2 cellular contexts compared by ENCODE assay signal in genomic region chr3:171967137-171967783, GRCh38.
TF ChIP-seq lines count a peak whose summit lies in the region.

No MANE protein-coding gene starts in this region.

TF ChIP-seq in IMR-90, 13 proteins besides CTCF, POLR2A, EP300 and RAD21 (continued from another document):
- TF ChIP-seq SMC3 (IDR thresholded peaks at IDR 0.05; ENCODE audit: low read depth, low read length) (peak; percentile 6; the same call in 1 of the 2 replicates), NFE2L2 (IDR thresholded peaks at IDR 0.05; ENCODE audit: low read depth, low read length) (peak; percentile 29; the same call in 1 of the 2 replicates), MAFK (IDR thresholded peaks at IDR 0.05; ENCODE audit: low read depth, low read length) (no peak)

TF ChIP-seq in HepG2, 621 proteins besides CTCF, POLR2A, EP300 and RAD21 (continued from another document and continues in another):
- TF ChIP-seq SKIL (CRISPR knock-in tag; IDR thresholded peaks at IDR 0.05; ENCODE audit: borderline replicate concordance): peak; percentile 87
- peak; percentile 99 for TF ChIP-seq RARA (CRISPR knock-in tag; IDR thresholded peaks at IDR 0.05)
- TF ChIP-seq PATZ1 (CRISPR knock-in tag; IDR thresholded peaks at IDR 0.05): peak; percentile 82
- TF ChIP-seq DR1 (CRISPR knock-in tag; IDR thresholded peaks at IDR 0.05): no peak
- no peak for TF ChIP-seq ZNF343 (CRISPR knock-in tag; IDR thresholded peaks at IDR 0.05)
- no peak for TF ChIP-seq TSC22D2 (CRISPR knock-in tag; IDR thresholded peaks at IDR 0.05; ENCODE audit: borderline replicate concordance)
- 0 out of 2 replicates have a peak, but pooled peaks have one; percentile 70 for TF ChIP-seq MIER2 (CRISPR knock-in tag; IDR thresholded peaks at IDR 0.05)
- no peak for TF ChIP-seq PTBP1 (IDR thresholded peaks at IDR 0.05; ENCODE audit: low read depth, low read length, poor library complexity, severe bottlenecking)
- no peak for TF ChIP-seq ETV6 (CRISPR knock-in tag; conservative IDR thresholded peaks at IDR 0.05)
- TF ChIP-seq ZNF503 (CRISPR knock-in tag; IDR thresholded peaks at IDR 0.05): peak; percentile 87
- peak; percentile 94 for TF ChIP-seq THRA (CRISPR knock-in tag; IDR thresholded peaks at IDR 0.05; ENCODE audit: borderline replicate concordance)
- no peak for TF ChIP-seq ZNF234 (CRISPR knock-in tag; conservative IDR thresholded peaks at IDR 0.05)
- TF ChIP-seq CSRNP2 (CRISPR knock-in tag; conservative IDR thresholded peaks at IDR 0.05; ENCODE audit: low read depth): no peak
- no peak for TF ChIP-seq ZZZ3 (CRISPR knock-in tag; IDR thresholded peaks at IDR 0.05; ENCODE audit: borderline replicate concordance)
- peak; percentile 83 for TF ChIP-seq KLF6 (CRISPR knock-in tag; IDR thresholded peaks at IDR 0.05)
- TF ChIP-seq SP5 (CRISPR knock-in tag; IDR thresholded peaks at IDR 0.05; ENCODE audit: borderline replicate concordance, low read depth): peak; percentile 39; the same call in 1 of the 2 replicates
- TF ChIP-seq ZNF331 (CRISPR knock-in tag; IDR thresholded peaks at IDR 0.05): peak; percentile 92; the same call in 1 of the 2 replicates
- TF ChIP-seq ZNF703 (CRISPR knock-in tag; IDR thresholded peaks at IDR 0.05; ENCODE audit: borderline replicate concordance): 0 out of 2 replicates have a peak, but pooled peaks have one; percentile 51
- TF ChIP-seq ZNF510 (CRISPR knock-in tag; IDR thresholded peaks at IDR 0.05; ENCODE audit: low read depth): peak; percentile 57; the same call in 1 of the 2 replicates
- peak; percentile 88 for TF ChIP-seq KDM1A (CRISPR knock-in tag; IDR thresholded peaks at IDR 0.05)
- TF ChIP-seq HNRNPK (IDR thresholded peaks at IDR 0.05; ENCODE audit: low read depth, low read length, poor library complexity, severe bottlenecking): no peak
- no peak for TF ChIP-seq ZNF598 (CRISPR knock-in tag; IDR thresholded peaks at IDR 0.05; ENCODE audit: borderline replicate concordance)
- no peak for TF ChIP-seq ZNF230 (CRISPR knock-in tag; IDR thresholded peaks at IDR 0.05)
- peak; percentile 83 for TF ChIP-seq HDAC1 (CRISPR knock-in tag; IDR thresholded peaks at IDR 0.05)
- peak; percentile 94; the same call in 1 of the 2 replicates for TF ChIP-seq ZSCAN5A (CRISPR knock-in tag; IDR thresholded peaks at IDR 0.05; ENCODE audit: borderline replicate concordance)
- peak; percentile 62; the same call in 1 of the 2 replicates for TF ChIP-seq ZNF264 (CRISPR knock-in tag; IDR thresholded peaks at IDR 0.05)
- TF ChIP-seq GTF2F1 (IDR thresholded peaks at IDR 0.05; ENCODE audit: low read length): no peak
- no peak for TF ChIP-seq HBP1 (CRISPR knock-in tag; IDR thresholded peaks at IDR 0.05; ENCODE audit: low read depth)
- TF ChIP-seq POGZ (CRISPR knock-in tag; IDR thresholded peaks at IDR 0.05): peak; percentile 95
- TF ChIP-seq ZBTB21 (CRISPR knock-in tag; IDR thresholded peaks at IDR 0.05): peak; percentile 91
- TF ChIP-seq IKZF5 (CRISPR knock-in tag; IDR thresholded peaks at IDR 0.05): peak; percentile 94; the same call in 1 of the 2 replicates
- no peak for TF ChIP-seq ZNF572 (CRISPR knock-in tag; IDR thresholded peaks at IDR 0.05)
- TF ChIP-seq TCF12 (IDR thresholded peaks at IDR 0.05): no peak
- 0 out of 2 replicates have a peak, but pooled peaks have one; percentile 51 for TF ChIP-seq TCF12 (CRISPR knock-in tag; IDR thresholded peaks at IDR 0.05)
- TF ChIP-seq NFYC (CRISPR knock-in tag; IDR thresholded peaks at IDR 0.05): no peak
- no peak for TF ChIP-seq SATB2 (CRISPR knock-in tag; IDR thresholded peaks at IDR 0.05)
- TF ChIP-seq NBN (conservative IDR thresholded peaks at IDR 0.05): no peak
- 0 out of 2 replicates have a peak, but pooled peaks have one; percentile 39 for TF ChIP-seq SNAPC2 (CRISPR knock-in tag; IDR thresholded peaks at IDR 0.05)
- TF ChIP-seq ZBTB1 (CRISPR knock-in tag; IDR thresholded peaks at IDR 0.05; ENCODE audit: borderline replicate concordance): no peak
- TF ChIP-seq ZNF577 (CRISPR knock-in tag; IDR thresholded peaks at IDR 0.05; ENCODE audit: borderline replicate concordance, low read depth): no peak
- no peak for TF ChIP-seq U2AF2 (IDR thresholded peaks at IDR 0.05; ENCODE audit: low read depth, low read length)
- TF ChIP-seq ZNF672 (CRISPR knock-in tag; IDR thresholded peaks at IDR 0.05): no peak
- TF ChIP-seq ZMAT5 (CRISPR knock-in tag; IDR thresholded peaks at IDR 0.05; ENCODE audit: borderline replicate concordance, low read depth): no peak
- TF ChIP-seq HES4 (CRISPR knock-in tag; IDR thresholded peaks at IDR 0.05; ENCODE audit: borderline replicate concordance): no peak
- TF ChIP-seq RFX5 (IDR thresholded peaks at IDR 0.05; ENCODE audit: low read depth, low read length): no peak; the same call in 1 of the 2 replicates
- TF ChIP-seq KLF11 (CRISPR knock-in tag; IDR thresholded peaks at IDR 0.05): no peak
- no peak for TF ChIP-seq ZNF180 (CRISPR knock-in tag; IDR thresholded peaks at IDR 0.05; ENCODE audit: borderline replicate concordance, low read depth)
- TF ChIP-seq NFE2 (CRISPR knock-in tag; IDR thresholded peaks at IDR 0.05): no peak
- TF ChIP-seq ISX (CRISPR knock-in tag; conservative IDR thresholded peaks at IDR 0.05): no peak
- TF ChIP-seq ZNF580 (CRISPR knock-in tag; IDR thresholded peaks at IDR 0.05; ENCODE audit: borderline replicate concordance, low read depth): peak; percentile 72; the same call in 1 of the 2 replicates
- TF ChIP-seq ZNF282 (IDR thresholded peaks at IDR 0.05; ENCODE audit: partially characterized antibody): no peak
- TF ChIP-seq NR1H2 (CRISPR knock-in tag; IDR thresholded peaks at IDR 0.05; ENCODE audit: borderline replicate concordance, low read depth): no peak
- peak; percentile 73 for TF ChIP-seq KMT2B (CRISPR knock-in tag; IDR thresholded peaks at IDR 0.05)
- peak; percentile 85 for TF ChIP-seq DMAP1 (CRISPR knock-in tag; IDR thresholded peaks at IDR 0.05)
- TF ChIP-seq BCL3 (CRISPR knock-in tag; IDR thresholded peaks at IDR 0.05): no peak
- peak; percentile 90; the same call in 1 of the 2 replicates for TF ChIP-seq NFKBIZ (CRISPR knock-in tag; IDR thresholded peaks at IDR 0.05)
